In genomic region chr9:2014696-2015580, GRCh38 we compare ENCODE assay signal across 8 cellular contexts. TPM values are rescaled to one million over a fixed set of nuclear protein-coding genes. Genes with fewer than 3 reads are reported as not detected.
DNase-seq lines count a peak whose midpoint lies in the region; ATAC-seq lines count a peak whose summit lies in the region.

Gene SMARCA2 (plus strand): TSS chr9:2015347. CDS start chr9:2029023, 13,676 bp downstream.

- ATAC-seq in GM19468 (IDR thresholded peaks at IDR 0.05; ENCODE audit: extremely low read depth, unreplicated experiment): peak; percentile 88

- DNase-seq in CMK (ENCODE audit: low read depth): peak; percentile 77
- peak; percentile 52 for DNase-seq in HS-27A (ENCODE audit: low read depth)
- DNase-seq in NK-92 treated with Interleukin-12 subunit alpha and Interleukin-12 subunit beta, amount 100 ng/mL, for 24 hours (lab: John Stamatoyannopoulos, UW): peak; percentile 91
- DNase-seq in effector CD8-positive, alpha-beta T cell (lab: John Stamatoyannopoulos, UW): peak; percentile 94
- peak; percentile 99 for DNase-seq in medulla oblongata (ENCODE audit: extremely low spot score)
- peak; percentile 90 to 96 (median 92) for DNase-seq in stimulated activated CD4-positive, alpha-beta T cell treated with anti-CD3 and anti-CD28 coated beads, TNF-alpha, amount 100 ng/mL, for 48 hours (ENCODE audit: low read depth in 3 of 3)

- POLR2A ChIA-PET in activated CD8-positive, alpha-beta memory T cell treated with anti-CD3 and anti-CD28 coated beads for 36 hours (lab: Charles Lee): interaction anchor here (0.7 to 2.5 kb wide), 5 partner anchors 9 to 72 kb away, joined by 3 to 13 read pairs (median 4); no protein-coding TSS in a partner anchor

- CTCF ChIA-PET in activated CD8-positive, alpha-beta memory T cell treated with anti-CD3 and anti-CD28 coated beads for 36 hours (lab: Charles Lee): interaction anchor here (1.0 to 3.4 kb wide), 2 partner anchors 40 to 75 kb away, joined by 4 to 15 read pairs; no protein-coding TSS in a partner anchor

RNA-seq across cellular contexts. Expression of gene SMARCA2, which starts in this region (rescaled TPM):
- total RNA-seq in activated CD8-positive, alpha-beta memory T cell treated with anti-CD3 and anti-CD28 coated beads for 36 hours: 100 to 1,000 TPM; 110 to 117 TPM

Comparison
In these comparisons a context has a peak if more than half of its experiments do, and no peak if none do; other contexts are left out.
1. Peak in every context shown above with its lines: DNase-seq and ATAC-seq.